7 cellular contexts compared by ENCODE assay signal in genomic region chr13:96524398-96525020, GRCh38.
DNase-seq lines count a peak whose midpoint lies in the region; FAIRE-seq and TF ChIP-seq lines count a peak whose summit lies in the region.
"Not testable (repeated sequence)": the region's sequence is repeated elsewhere in the genome, so short reads cannot be mapped to it uniquely, and the experiment has no call there.

No MANE protein-coding gene starts in this region.

- not testable (repeated sequence) for H3K9me3 ChIP-seq in H9 (ENCODE audit: control insufficient read depth, low read depth, low read length); endodermal cell (ENCODE audit: control insufficient read depth, low read length); neuronal stem cell (replicated peaks in 1 of 2; ENCODE audit: control insufficient read depth in 2 of 2, insufficient read depth in 1 of 2, low read depth in 1 of 2, low read length in 2 of 2)

- not testable (repeated sequence) for H3K27me3 Mint-ChIP-seq in H9 (ENCODE audit: low read depth); endodermal cell (ENCODE audit: insufficient read depth)

- not testable (repeated sequence) for H4K91ac ChIP-seq in H9 (ENCODE audit: insufficient read length, low read depth, low read length); neuronal stem cell (ENCODE audit: low read depth, low read length, poor library complexity)

- H2BK5ac ChIP-seq in H9 (ENCODE audit: insufficient read length, low read length); mesendoderm (ENCODE audit: low read length); neuronal stem cell (ENCODE audit: low read length): not testable (repeated sequence)

- not testable (repeated sequence) for H3K27ac Mint-ChIP-seq in H9, endodermal cell

- H3K4me1 ChIP-seq in H9 (ENCODE audit: insufficient read depth, low read length); endodermal cell (ENCODE audit: control insufficient read depth, insufficient read depth, low read length); mesendoderm (ENCODE audit: control insufficient read depth, low read depth, low read length); neuronal stem cell (ENCODE audit: control insufficient read depth in 2 of 2, insufficient read depth in 1 of 2, low read depth in 1 of 2, low read length in 2 of 2): not testable (repeated sequence)

- H3K14ac ChIP-seq in H9 (ENCODE audit: insufficient read depth, low read length): peak overlapping the region; percentile 75; the same call in 1 of the 2 replicates
- peak overlapping the region; percentile 47 for H3K14ac ChIP-seq in neuronal stem cell (ENCODE audit: low read length)

- DNase-seq in Daoy (ENCODE audit: low read depth): peak; percentile 3
- peak; percentile 30 for DNase-seq in H9
- DNase-seq in brain pericyte (ENCODE audit: low read depth, low spot score): peak; percentile 4
- peak; percentile 15 for DNase-seq in bronchial epithelial cell (ENCODE audit: low read depth)
- peak; percentile 65 for DNase-seq in endodermal cell
- peak; percentile 18 for DNase-seq in mesendoderm
- DNase-seq in neuronal stem cell (ENCODE audit: low spot score): not testable (repeated sequence)

- not testable (repeated sequence) for H3K79me1 ChIP-seq in H9 (ENCODE audit: insufficient read depth, low read depth, low read length, poor library complexity, severe bottlenecking); mesendoderm (ENCODE audit: low read length); neuronal stem cell (ENCODE audit: low read depth, low read length)

- not testable (repeated sequence) for H2AFZ ChIP-seq in H9 (ENCODE audit: low read length); neuronal stem cell (ENCODE audit: low read length)

- TF ChIP-seq CTCF in H9 (conservative IDR thresholded peaks at IDR 0.05) (peak; percentile 38; the same call in 2 of the 3 replicates), endodermal cell (conservative IDR thresholded peaks at IDR 0.05) (peak; percentile 60)
- not testable (repeated sequence) for TF ChIP-seq CTCF in bronchial epithelial cell (IDR thresholded peaks at IDR 0.05; ENCODE audit: insufficient read depth, low read length, severe bottlenecking)

- H2BK12ac ChIP-seq in H9 (ENCODE audit: insufficient read length, low read depth, low read length): not testable (repeated sequence)
- peak overlapping the region; percentile 73 for H2BK12ac ChIP-seq in neuronal stem cell (ENCODE audit: low read length)

- H3K79me2 ChIP-seq in H9 (ENCODE audit: insufficient read depth, low read length); mesendoderm (ENCODE audit: control insufficient read depth, insufficient read depth, low read length): not testable (repeated sequence)

- not testable (repeated sequence) for H4K5ac ChIP-seq in H9 (ENCODE audit: insufficient read length, low read depth, low read length); mesendoderm (ENCODE audit: low read length)

- H3T11ph ChIP-seq in H9 (ENCODE audit: low read length): not testable (repeated sequence)

- not testable (repeated sequence) for H3K4me3 Mint-ChIP-seq in H9, endodermal cell

- not testable (repeated sequence) for H3K9ac ChIP-seq in H9 (ENCODE audit: extremely low read depth, insufficient read length, low read length); endodermal cell (ENCODE audit: extremely low read depth, low read length, poor library complexity, severe bottlenecking); mesendoderm (ENCODE audit: low read length); neuronal stem cell (ENCODE audit: low read depth, low read length, poor library complexity)

- H2AK5ac ChIP-seq in H9 (ENCODE audit: insufficient read length, low read length); mesendoderm (ENCODE audit: low read length); neuronal stem cell (ENCODE audit: low read depth, low read length): not testable (repeated sequence)

- FAIRE-seq in bronchial epithelial cell (lab: Jason Lieb, UNC): peak; percentile 81

- not testable (repeated sequence) for H4K8ac ChIP-seq in H9 (replicated peaks; ENCODE audit: insufficient read length, low read depth, low read length); mesendoderm (ENCODE audit: low read depth, low read length)
- H4K8ac ChIP-seq in neuronal stem cell (ENCODE audit: low read depth, low read length): peak overlapping the region; percentile 4

- not testable (repeated sequence) for H3K23ac ChIP-seq in H9 (ENCODE audit: insufficient read length, low read depth, low read length); mesendoderm (ENCODE audit: low read length); neuronal stem cell (ENCODE audit: low read depth, low read length, poor library complexity)

- not testable (repeated sequence) for H3K23me2 ChIP-seq in H9 (ENCODE audit: insufficient read length, low read depth, low read length, poor library complexity, severe bottlenecking)

- H3K4me1 Mint-ChIP-seq in H9: peaks cover 3 to 15% of the 10 kb centered on the region in 2 experiments; a peak in 3 of 4 replicates
- peaks cover 14% of the 10 kb centered on the region for H3K4me1 Mint-ChIP-seq in endodermal cell

- H3K4me3 ChIP-seq in bronchial epithelial cell (ENCODE audit: low read depth, low read length); endodermal cell (ENCODE audit: low read length); mesendoderm (ENCODE audit: low read length); neuronal stem cell (ENCODE audit: low read length in 2 of 2): not testable (repeated sequence)

- H3K56ac ChIP-seq in H9 (ENCODE audit: insufficient read length, low read depth, low read length); mesendoderm (ENCODE audit: low read length): not testable (repeated sequence)

- H2BK20ac ChIP-seq in H9 (ENCODE audit: low read depth, low read length, poor library complexity, severe bottlenecking): not testable (repeated sequence)

- not testable (repeated sequence) for H2BK120ac ChIP-seq in H9 (ENCODE audit: low read depth, low read length, poor library complexity, severe bottlenecking); mesendoderm (ENCODE audit: low read depth, low read length); neuronal stem cell (ENCODE audit: low read depth, low read length)

- not testable (repeated sequence) for H3K27ac ChIP-seq in H9 (ENCODE audit: insufficient read length, low read depth, low read length); endodermal cell (ENCODE audit: low read depth, low read length); mesendoderm (ENCODE audit: low read depth, low read length); neuronal stem cell (replicated peaks; ENCODE audit: low read length)

- not testable (repeated sequence) for H3K9me3 Mint-ChIP-seq in H9, endodermal cell

- no CpG with 5 or more reads among the region's 11 CpGs for WGBS in H9 (ENCODE audit: extremely low coverage, insufficient read length, low lambda C conversion rate)
- 88 to 91% methylated on average over 8 to 11 of the region's 11 CpGs for WGBS in endodermal cell (ENCODE audit: insufficient coverage in 1 of 2, insufficient read length in 1 of 2), 2 experiments
- no CpG with 5 or more reads among the region's 11 CpGs for WGBS in mesendoderm (ENCODE audit: extremely low coverage, insufficient coverage, low lambda C conversion rate)
- WGBS in neuronal stem cell (ENCODE audit: extremely low coverage in 2 of 2, insufficient read length in 2 of 2, insufficient replicate concordance in 1 of 2), 2 donors: no CpG with 5 or more reads among the region's 11 CpGs

- H2BK15ac ChIP-seq in H9 (ENCODE audit: low read depth, low read length); mesendoderm (replicated peaks; ENCODE audit: low read depth); neuronal stem cell (ENCODE audit: low read length): not testable (repeated sequence)

- H3K36me3 ChIP-seq in bronchial epithelial cell (ENCODE audit: control insufficient read depth, insufficient read depth, low read length); endodermal cell (ENCODE audit: control insufficient read depth, insufficient read depth, low read length); mesendoderm (ENCODE audit: control insufficient read depth, insufficient read depth, low read length); neuronal stem cell (replicated peaks in 1 of 2; ENCODE audit: control insufficient read depth in 2 of 2, insufficient read depth in 2 of 2, low read length in 2 of 2): not testable (repeated sequence)

- not testable (repeated sequence) for H3K27me3 ChIP-seq in H9 (ENCODE audit: insufficient read depth, low read length); bronchial epithelial cell (ENCODE audit: control insufficient read depth, insufficient read depth, low read length); endodermal cell (ENCODE audit: control insufficient read depth, insufficient read depth, low read length, poor library complexity, severe bottlenecking); mesendoderm (ENCODE audit: insufficient read depth, low read length, poor library complexity); neuronal stem cell (ENCODE audit: control insufficient read depth in 3 of 3, insufficient read depth in 3 of 3, low read depth in 1 of 3, low read length in 3 of 3)

- H3K18ac ChIP-seq in H9 (ENCODE audit: insufficient read length, low read depth, low read length) (peak overlapping the region; percentile 75), neuronal stem cell (ENCODE audit: low read length) (peak overlapping the region; percentile 70)
- H3K18ac ChIP-seq in mesendoderm (ENCODE audit: low read length): not testable (repeated sequence)

- not testable (repeated sequence) for H3K4me2 ChIP-seq in H9 (ENCODE audit: insufficient read depth, insufficient read length, low read length); mesendoderm (ENCODE audit: low read length); neuronal stem cell (ENCODE audit: insufficient read depth, low read length, poor library complexity, severe bottlenecking)

- not testable (repeated sequence) for H4K20me1 ChIP-seq in H9 (ENCODE audit: control insufficient read depth, insufficient read depth, insufficient read length)

- H3K36me3 Mint-ChIP-seq in H9 (ENCODE audit: insufficient read depth in 1 of 3, low read depth in 3 of 3); endodermal cell (ENCODE audit: low read depth): not testable (repeated sequence)

- not testable (repeated sequence) for H3K4ac ChIP-seq in H9 (ENCODE audit: low read depth, low read length); mesendoderm (ENCODE audit: low read depth, low read length); neuronal stem cell (ENCODE audit: low read length)
